14 cellular contexts compared by ENCODE assay signal in the genomic region with DNA sequence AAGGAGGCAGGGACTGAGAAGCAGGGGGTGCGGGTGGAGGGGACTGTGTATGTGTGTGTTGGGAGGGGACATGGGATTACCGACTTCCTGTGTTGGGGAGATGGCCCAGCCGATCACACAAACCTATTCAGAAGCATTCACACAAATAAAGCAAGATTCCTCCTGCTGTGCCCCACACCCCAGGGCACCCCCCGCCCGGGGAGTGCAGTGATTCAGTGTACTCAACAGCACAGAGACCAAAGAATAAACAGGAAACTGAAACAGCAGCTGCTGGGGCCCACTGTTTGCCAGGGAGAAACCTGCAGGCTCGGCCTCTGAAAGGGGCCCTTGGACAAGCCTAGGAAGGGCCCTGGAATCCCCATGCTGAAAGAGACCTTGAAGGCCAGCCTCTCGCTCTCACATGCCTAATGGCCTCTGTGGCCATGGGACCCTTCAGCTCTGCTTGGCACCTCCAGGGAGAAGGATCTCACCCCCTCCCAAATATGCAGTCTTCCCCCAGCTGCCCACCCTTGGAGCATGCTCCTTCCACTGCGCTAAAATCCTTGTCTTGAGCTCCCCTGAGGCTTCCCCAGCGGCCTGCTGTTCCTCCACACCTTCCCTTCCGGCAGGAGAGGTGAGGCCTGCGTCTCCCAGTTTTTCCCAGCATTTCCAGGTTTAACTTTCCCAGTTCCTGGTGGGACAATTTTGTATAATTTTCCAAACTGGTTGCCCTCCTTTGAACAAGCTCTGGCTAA.
DNase-seq lines count a peak whose midpoint lies in the region; ATAC-seq and TF ChIP-seq lines count a peak whose summit lies in the region.
"Had no signal": no experiment of that assay in that cellular context is flagged by ENCODE, and none has a peak within 500 bp of the region (broad histone marks: within the 10 kb centered on the region; RNA-seq: fewer than 3 reads in every experiment).

No MANE protein-coding gene starts in this region.

- no peaks in the 10 kb centered on the region for H3K79me2 ChIP-seq in GM23338 (replicated peaks; ENCODE audit: insufficient read depth)

- 76% methylated on average over 11 of the region's 11 CpGs for WGBS in esophagus muscularis mucosa
- 51 to 66% (median 56%) methylated on average over 11 of the region's 11 CpGs for WGBS in stomach, 5 donors

- no peak for TF ChIP-seq EP300 in esophagus muscularis mucosa (IDR thresholded peaks at IDR 0.05)
- TF ChIP-seq EP300 in stomach (IDR thresholded peaks at IDR 0.05): no peak

- TF ChIP-seq CTCF in GM23338 (conservative IDR thresholded peaks at IDR 0.05; ENCODE audit: low read depth in 2 of 2) (no peak), nephron progenitor cell (IDR thresholded peaks at IDR 0.05) (no peak), esophagus muscularis mucosa (IDR thresholded peaks at IDR 0.05) (no peak), stomach (IDR thresholded peaks at IDR 0.05) (no peak)

- H3K4me2 ChIP-seq in GM23338: no peak overlapping the region

- H4K20me1 ChIP-seq in GM23338 (replicated peaks; ENCODE audit: insufficient read depth): no peaks in the 10 kb centered on the region

- ATAC-seq in GM23338 (peak; percentile 87), GM21381 (IDR thresholded peaks at IDR 0.05; ENCODE audit: unreplicated experiment) (no peak)

- H3K27me3 Mint-ChIP-seq in GM23338 (ENCODE audit: insufficient read depth, low read depth, poor library complexity) (peaks cover 8% of the 10 kb centered on the region), nephron progenitor cell (ENCODE audit: low read depth, poor library complexity) (peaks cover 18% of the 10 kb centered on the region)

- no peaks in the 10 kb centered on the region for H3F3A ChIP-seq in GM23338 (replicated peaks; ENCODE audit: low read depth)

- H3K27ac Mint-ChIP-seq in GM23338 (peak overlapping the region; percentile 58; the same call in 1 of the 2 replicates), nephron progenitor cell (peak overlapping the region; percentile 74)

- H3K9me3 ChIP-seq in esophagus muscularis mucosa: no peaks in the 10 kb centered on the region
- H3K9me3 ChIP-seq in stomach: no peaks in the 10 kb centered on the region

- intact Hi-C loops in esophagus muscularis mucosa (cut with DNase I): no loop called here
- intact Hi-C loops in stomach (cut with DNase I; ENCODE audit: low total_unique reads): no loop called here

- TF ChIP-seq POLR2A in esophagus muscularis mucosa (IDR thresholded peaks at IDR 0.05; ENCODE audit: low read depth) (no peak), stomach (IDR thresholded peaks at IDR 0.05) (no peak)

- H3K27me3 ChIP-seq in GM23338 (ENCODE audit: insufficient read depth) (no peaks in the 10 kb centered on the region), esophagus muscularis mucosa (no peaks in the 10 kb centered on the region), stomach (no peaks in the 10 kb centered on the region)

- no peak overlapping the region for H2AFZ ChIP-seq in GM23338

- H3K4me1 ChIP-seq in GM23338 (ENCODE audit: insufficient read depth) (no peaks in the 10 kb centered on the region), esophagus muscularis mucosa (peaks cover 13 to 29% (median 20%) of the 10 kb centered on the region in 4 donors), stomach (peaks cover 0 to 5% (median 2%) of the 10 kb centered on the region in 4 donors)

- no peaks in the 10 kb centered on the region for H3K9me2 ChIP-seq in GM23338 (ENCODE audit: insufficient read depth)

- H3K36me3 Mint-ChIP-seq in GM23338 (ENCODE audit: low read depth) (0 out of 3 replicates have a peak, but pooled peaks cover 4% of the 10 kb centered on the region), nephron progenitor cell (ENCODE audit: low read depth) (no peaks in the 10 kb centered on the region)

- H3K4me3 ChIP-seq in GM23338 (no peak overlapping the region), esophagus muscularis mucosa (no peak overlapping the region), stomach (no peak overlapping the region)
- H3K4me3 ChIP-seq: lung had no signal

- H3K27ac ChIP-seq in GM23338 (ENCODE audit: low read depth): no peak overlapping the region
- peak overlapping the region in 1 of 4 donors; percentile 15 for H3K27ac ChIP-seq in esophagus muscularis mucosa (replicated peaks in 1 of 4)
- H3K27ac ChIP-seq in stomach: peak overlapping the region in 1 of 5 donors; percentile 21
- H3K27ac ChIP-seq: epithelial cell of prostate had no signal

- H3K4me1 Mint-ChIP-seq in GM23338 (peaks cover 20% of the 10 kb centered on the region), nephron progenitor cell (peaks cover 9% of the 10 kb centered on the region)

- peak; percentile 26 for DNase-seq in GM23338 (ENCODE audit: low spot score)
- peak; percentile 96 for DNase-seq in NCI-H146 treated with DMSO at 0.1 percent for 48 hours (lab: John Stamatoyannopoulos, UW; ENCODE audit: unreplicated experiment)
- peak; percentile 32 for DNase-seq in brain pericyte (ENCODE audit: low read depth, low spot score)
- no peak for DNase-seq in nephron progenitor cell
- no peak for DNase-seq in DMS79 (lab: John Stamatoyannopoulos, UW)
- no peak for DNase-seq in esophagus muscularis mucosa (ENCODE audit: extremely low spot score)
- no peak for DNase-seq in stomach
- DNase-seq: activated naive CD4-positive, alpha-beta T cell treated with Interleukin-2 at 50 U/mL for 16 hours; EL; NCI-H2107; small intestine had no signal

- peaks cover 6% of the 10 kb centered on the region for H3K9me3 Mint-ChIP-seq in GM23338
- H3K9me3 Mint-ChIP-seq in nephron progenitor cell: peaks cover 17% of the 10 kb centered on the region

- H3K4me3 Mint-ChIP-seq in GM23338 (no peak overlapping the region; the same call in 2 of the 3 replicates), nephron progenitor cell (no peak overlapping the region)

- no peaks in the 10 kb centered on the region for H3K36me3 ChIP-seq in GM23338 (ENCODE audit: insufficient read depth)
- peaks cover 0 to 8% (median 0%) of the 10 kb centered on the region in 4 donors for H3K36me3 ChIP-seq in esophagus muscularis mucosa
- H3K36me3 ChIP-seq in stomach: no peaks in the 10 kb centered on the region

TF ChIP-seq in GM23338, 12 proteins besides CTCF, POLR2A, EP300 and RAD21:
- TF ChIP-seq, protein P1, sequence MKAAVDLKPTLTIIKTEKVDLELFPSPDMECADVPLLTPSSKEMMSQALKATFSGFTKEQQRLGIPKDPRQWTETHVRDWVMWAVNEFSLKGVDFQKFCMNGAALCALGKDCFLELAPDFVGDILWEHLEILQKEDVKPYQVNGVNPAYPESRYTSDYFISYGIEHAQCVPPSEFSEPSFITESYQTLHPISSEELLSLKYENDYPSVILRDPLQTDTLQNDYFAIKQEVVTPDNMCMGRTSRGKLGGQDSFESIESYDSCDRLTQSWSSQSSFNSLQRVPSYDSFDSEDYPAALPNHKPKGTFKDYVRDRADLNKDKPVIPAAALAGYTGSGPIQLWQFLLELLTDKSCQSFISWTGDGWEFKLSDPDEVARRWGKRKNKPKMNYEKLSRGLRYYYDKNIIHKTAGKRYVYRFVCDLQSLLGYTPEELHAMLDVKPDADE (IDR thresholded peaks at IDR 0.05): peak; percentile 26; the same call in 1 of the 2 replicates
- TF ChIP-seq, protein P2, sequence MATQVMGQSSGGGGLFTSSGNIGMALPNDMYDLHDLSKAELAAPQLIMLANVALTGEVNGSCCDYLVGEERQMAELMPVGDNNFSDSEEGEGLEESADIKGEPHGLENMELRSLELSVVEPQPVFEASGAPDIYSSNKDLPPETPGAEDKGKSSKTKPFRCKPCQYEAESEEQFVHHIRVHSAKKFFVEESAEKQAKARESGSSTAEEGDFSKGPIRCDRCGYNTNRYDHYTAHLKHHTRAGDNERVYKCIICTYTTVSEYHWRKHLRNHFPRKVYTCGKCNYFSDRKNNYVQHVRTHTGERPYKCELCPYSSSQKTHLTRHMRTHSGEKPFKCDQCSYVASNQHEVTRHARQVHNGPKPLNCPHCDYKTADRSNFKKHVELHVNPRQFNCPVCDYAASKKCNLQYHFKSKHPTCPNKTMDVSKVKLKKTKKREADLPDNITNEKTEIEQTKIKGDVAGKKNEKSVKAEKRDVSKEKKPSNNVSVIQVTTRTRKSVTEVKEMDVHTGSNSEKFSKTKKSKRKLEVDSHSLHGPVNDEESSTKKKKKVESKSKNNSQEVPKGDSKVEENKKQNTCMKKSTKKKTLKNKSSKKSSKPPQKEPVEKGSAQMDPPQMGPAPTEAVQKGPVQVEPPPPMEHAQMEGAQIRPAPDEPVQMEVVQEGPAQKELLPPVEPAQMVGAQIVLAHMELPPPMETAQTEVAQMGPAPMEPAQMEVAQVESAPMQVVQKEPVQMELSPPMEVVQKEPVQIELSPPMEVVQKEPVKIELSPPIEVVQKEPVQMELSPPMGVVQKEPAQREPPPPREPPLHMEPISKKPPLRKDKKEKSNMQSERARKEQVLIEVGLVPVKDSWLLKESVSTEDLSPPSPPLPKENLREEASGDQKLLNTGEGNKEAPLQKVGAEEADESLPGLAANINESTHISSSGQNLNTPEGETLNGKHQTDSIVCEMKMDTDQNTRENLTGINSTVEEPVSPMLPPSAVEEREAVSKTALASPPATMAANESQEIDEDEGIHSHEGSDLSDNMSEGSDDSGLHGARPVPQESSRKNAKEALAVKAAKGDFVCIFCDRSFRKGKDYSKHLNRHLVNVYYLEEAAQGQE (IDR thresholded peaks at IDR 0.05; ENCODE audit: unreplicated experiment): no peak
- 0 out of 2 replicates have a peak, but pooled peaks have one; percentile 14 for TF ChIP-seq NANOG (IDR thresholded peaks at IDR 0.05; ENCODE audit: borderline replicate concordance)
- no peak for TF ChIP-seq JUNB (IDR thresholded peaks at IDR 0.05; ENCODE audit: unreplicated experiment)

Comparison
In these comparisons a context has a peak if more than half of its experiments do, and no peak if none do; other contexts are left out.
1. DNase-seq: peak in GM23338 (single experiment), NCI-H146 treated with DMSO at 0.1 percent for 48 hours (single experiment) and brain pericyte (single experiment); none in nephron progenitor cell (single experiment), DMS79 (single experiment), esophagus muscularis mucosa (single experiment) and stomach (single experiment).